In genomic region chr11:62128835-62129234, GRCh38 we compare ENCODE assay signal across 17 cellular contexts. TPM values are rescaled to one million over a fixed set of nuclear protein-coding genes. Genes with fewer than 3 reads are reported as not detected.
A peak's percentile ranks its signal among the peaks of the same experiment; 100 is the strongest.
DNase-seq lines count a peak whose midpoint lies in the region; ATAC-seq and TF ChIP-seq lines count a peak whose summit lies in the region.
"Had no signal": no experiment of that assay in that cellular context is flagged by ENCODE, and none has a peak within 500 bp of the region (broad histone marks: within the 10 kb centered on the region; RNA-seq: fewer than 3 reads in every experiment).

No MANE protein-coding gene starts in this region.

- H3K27me3 Mint-ChIP-seq in natural killer cell treated with Interleukin-12 subunit alpha and Interleukin-12 subunit beta and Interleukin-15 and Interleukin-18, amount 100 ng/mL, for 72 hours = no peaks in the 10 kb centered on the region
- H3K27me3 Mint-ChIP-seq in natural killer cell (ENCODE audit: low read depth in 2 of 2) (no peaks in the 10 kb centered on the region), endothelial cell (ENCODE audit: unreplicated experiment) (peaks cover 8% of the 10 kb centered on the region), MCF 10A (ENCODE audit: insufficient read depth, unreplicated experiment) (no peaks in the 10 kb centered on the region)
- H3K27me3 Mint-ChIP-seq: CD8-positive, alpha-beta memory T cell had no signal

- no peak for ATAC-seq in natural killer cell treated with Interleukin-12 subunit alpha and Interleukin-12 subunit beta and Interleukin-15 and Interleukin-18, amount 100 ng/mL, for 72 hours
- no peak for ATAC-seq in natural killer cell
- no peak for ATAC-seq in HG03196 (IDR thresholded peaks at IDR 0.05; ENCODE audit: unreplicated experiment)
- ATAC-seq: K562 had no signal

- H3K36me3 Mint-ChIP-seq in natural killer cell treated with Interleukin-12 subunit alpha and Interleukin-12 subunit beta and Interleukin-15 and Interleukin-18, amount 100 ng/mL, for 72 hours = no peaks in the 10 kb centered on the region
- H3K36me3 Mint-ChIP-seq in natural killer cell (no peaks in the 10 kb centered on the region), endothelial cell (ENCODE audit: low read depth, unreplicated experiment) (peaks cover 16% of the 10 kb centered on the region), MCF 10A (ENCODE audit: insufficient read depth, unreplicated experiment) (peaks cover 28% of the 10 kb centered on the region)

- H3K9me3 Mint-ChIP-seq in natural killer cell treated with Interleukin-12 subunit alpha and Interleukin-12 subunit beta and Interleukin-15 and Interleukin-18, amount 100 ng/mL, for 72 hours = no peaks in the 10 kb centered on the region
- no peaks in the 10 kb centered on the region for H3K9me3 Mint-ChIP-seq in natural killer cell
- no peaks in the 10 kb centered on the region for H3K9me3 Mint-ChIP-seq in endothelial cell (ENCODE audit: unreplicated experiment)
- H3K9me3 Mint-ChIP-seq in MCF 10A (ENCODE audit: unreplicated experiment) = no peaks in the 10 kb centered on the region
- H3K9me3 Mint-ChIP-seq: CD8-positive, alpha-beta memory T cell had no signal

- TF ChIP-seq CTCF in natural killer cell (IDR thresholded peaks at IDR 0.05) = no peak
- no peak for TF ChIP-seq CTCF in endothelial cell (IDR thresholded peaks at IDR 0.05; ENCODE audit: unreplicated experiment)
- no peak for TF ChIP-seq CTCF in MCF 10A (IDR thresholded peaks at IDR 0.05; ENCODE audit: unreplicated experiment)

- intact Hi-C loops in natural killer cell (cut with micrococcal nuclease) (no loop called here), posterior vena cava (cut with DNase I) (no loop called here), MCF 10A (cut with micrococcal nuclease) (no loop called here)

- POLR2A ChIA-PET in MCF 10A (lab: Yijun Ruan, JAX) = interaction anchor here (0.7 kb wide), 1 partner anchor 626 kb away, joined by 3 read pairs; no protein-coding TSS in a partner anchor

- peaks cover 28 to 33% of the 10 kb centered on the region in 2 donors for H3K4me1 Mint-ChIP-seq in natural killer cell treated with Interleukin-12 subunit alpha and Interleukin-12 subunit beta and Interleukin-15 and Interleukin-18, amount 100 ng/mL, for 72 hours (ENCODE audit: low read depth in 2 of 2)
- H3K4me1 Mint-ChIP-seq in natural killer cell (peaks cover 27 to 49% of the 10 kb centered on the region in 2 donors), endothelial cell (ENCODE audit: unreplicated experiment) (peaks cover 17% of the 10 kb centered on the region), MCF 10A (ENCODE audit: insufficient read depth, unreplicated experiment) (peaks cover 33% of the 10 kb centered on the region)

- BruUV-seq in MCF 10A (replicated peaks; lab: Mats Ljungman, UMichigan) = no TSS peak

- H3K27ac Mint-ChIP-seq in natural killer cell treated with Interleukin-12 subunit alpha and Interleukin-12 subunit beta and Interleukin-15 and Interleukin-18, amount 100 ng/mL, for 72 hours = peak overlapping the region in 1 of 2 donors; percentile 29
- H3K27ac Mint-ChIP-seq in natural killer cell (no peak overlapping the region), endothelial cell (ENCODE audit: unreplicated experiment) (no peak overlapping the region), MCF 10A (ENCODE audit: low read depth, unreplicated experiment) (no peak overlapping the region)
- H3K27ac Mint-ChIP-seq: CD8-positive, alpha-beta memory T cell had no signal

- no peak overlapping the region for H3K4me3 Mint-ChIP-seq in natural killer cell treated with Interleukin-12 subunit alpha and Interleukin-12 subunit beta and Interleukin-15 and Interleukin-18, amount 100 ng/mL, for 72 hours
- H3K4me3 Mint-ChIP-seq in natural killer cell (no peak overlapping the region), endothelial cell (ENCODE audit: unreplicated experiment) (peak overlapping the region; percentile 19), MCF 10A (ENCODE audit: unreplicated experiment) (no peak overlapping the region)
- H3K4me3 Mint-ChIP-seq: CD8-positive, alpha-beta memory T cell had no signal

- DNase-seq in natural killer cell treated with Interleukin-12 subunit alpha and Interleukin-12 subunit beta and Interleukin-15 and Interleukin-18, amount 100 ng/mL, for 72 hours (ENCODE audit: low spot score) = peak; percentile 40
- DNase-seq in natural killer cell = no peak
- no peak for DNase-seq in endothelial cell (ENCODE audit: low spot score)
- peak; percentile 59 for DNase-seq in posterior vena cava (ENCODE audit: low spot score)
- DNase-seq in MCF 10A (ENCODE audit: unreplicated experiment) = no peak
- no peak for DNase-seq in NCI-H2171 treated with DMSO at 0.1 percent for 48 hours (lab: John Stamatoyannopoulos, UW)
- DNase-seq: C1 segment of cervical spinal cord; CD8-positive, alpha-beta memory T cell; GM23248; HCEC 1CT; NCI-H1105 treated with DMSO at 0.1 percent for 48 hours; NCI-H1694; NCI-H510A treated with DMSO at 0.1 percent for 48 hours; NCI-H774; SIG-M5 had no signal

- CTCF ChIA-PET in MCF 10A (lab: Yijun Ruan, JAX) = interaction anchor here (1.4 kb wide), 2 partner anchors 21 to 331 kb away, joined by 5 to 6 read pairs; no protein-coding TSS in a partner anchor

RNA-seq across cellular contexts. Expression of gene INCENP, which starts 5.0 kb away (rescaled TPM):
- 100 to 1,000 TPM in 1 of 2 donors, 10 to 100 TPM in 1; 74.4 to 135 TPM for total RNA-seq in natural killer cell treated with Interleukin-12 subunit alpha and Interleukin-12 subunit beta and Interleukin-15 and Interleukin-18, amount 100 ng/mL, for 72 hours
- total RNA-seq in natural killer cell = 10 to 100 TPM; 24.4 to 47.6 (median 27.3) TPM
- 26.0 TPM for total RNA-seq in endothelial cell (ENCODE audit: unreplicated experiment)
- 10 to 100 TPM; 11.8 to 22.4 TPM for total RNA-seq in posterior vena cava
- 40.4 and 56.2 TPM in 2 replicates for total RNA-seq in MCF 10A (2022)

Comparison
In these comparisons a context has a peak if more than half of its experiments do, and no peak if none do; other contexts are left out.
1. DNase-seq: peak in natural killer cell treated with Interleukin-12 subunit alpha and Interleukin-12 subunit beta and Interleukin-15 and Interleukin-18, amount 100 ng/mL, for 72 hours (single experiment) and posterior vena cava (single experiment); none in natural killer cell (single experiment), endothelial cell (single experiment), MCF 10A (single experiment) and NCI-H2171 treated with DMSO at 0.1 percent for 48 hours (single experiment).